16 cellular contexts compared by ENCODE assay signal in genomic region chr11:111081021-111081511, GRCh38.
DNase-seq lines count a peak whose midpoint lies in the region; ATAC-seq and TF ChIP-seq lines count a peak whose summit lies in the region.
"Had no signal": no experiment of that assay in that cellular context is flagged by ENCODE, and none has a peak within 500 bp of the region (broad histone marks: within the 10 kb centered on the region; RNA-seq: fewer than 3 reads in every experiment).

No MANE protein-coding gene starts in this region.

- TF ChIP-seq POLR2A in thyroid gland (IDR thresholded peaks at IDR 0.05) = no peak

- H3K4me1 ChIP-seq in thyroid gland = peaks cover 13 to 18% of the 10 kb centered on the region in 2 donors
- H3K4me1 ChIP-seq in lower lobe of right lung = no peaks in the 10 kb centered on the region
- H3K4me1 ChIP-seq: heart left ventricle had no signal

- H3K27ac ChIP-seq in thyroid gland (peak overlapping the region; percentile 21 to 54 (median 50)), lower lobe of right lung (no peak overlapping the region)
- H3K27ac ChIP-seq: heart left ventricle, skin epidermis had no signal

- DNase-seq in NCI-H748 (lab: John Stamatoyannopoulos, UW; ENCODE audit: unreplicated experiment) (peak; percentile 3), NCI-H748 treated with DMSO at 0.1 percent for 48 hours (lab: John Stamatoyannopoulos, UW) (no peak), amniotic epithelial cell (ENCODE audit: low read depth) (peak; percentile 35), left kidney (ENCODE audit: low read depth, low spot score) (peak; percentile 74), thyroid gland (peak; percentile 54 to 72), lower lobe of right lung (no peak), EL (no peak)
- DNase-seq in stimulated activated naive CD4-positive, alpha-beta T cell treated with Interleukin-2 at 50 U/mL for 16 hours (lab: John Stamatoyannopoulos, UW) = no peak
- DNase-seq: activated CD4-positive, alpha-beta T cell treated with anti-CD3 and anti-CD28 coated beads, Interleukin-2, amount 10 ng/mL, durations not matched to agents 24 days and 14 days; activated naive CD8-positive, alpha-beta T cell treated with anti-CD3 and anti-CD28 coated beads for 36 hours; heart left ventricle; naive thymus-derived CD8-positive, alpha-beta T cell; NCI-H1105 treated with DMSO at 0.1 percent for 48 hours; stimulated activated naive B cell treated with anti-CD40 and anti-IgM and Interleukin-4, amounts not matched to agents 10 μg/mL and 1 μg/mL and 100 μg/mL, for 72 hours had no signal

- TF ChIP-seq CTCF in thyroid gland (IDR thresholded peaks at IDR 0.05) (no peak), lower lobe of right lung (IDR thresholded peaks at IDR 0.05) (no peak)

- H3K4me3 ChIP-seq in thyroid gland (replicated peaks in 1 of 3) (no peak overlapping the region), lower lobe of right lung (no peak overlapping the region)
- H3K4me3 ChIP-seq: heart left ventricle, skin epidermis had no signal

- intact Hi-C loops in thyroid gland (cut with DNase I) (no loop called here), lower lobe of right lung (cut with DNase I) (no loop called here)

- H3K36me3 ChIP-seq in thyroid gland = no peaks in the 10 kb centered on the region
- H3K36me3 ChIP-seq in lower lobe of right lung = no peaks in the 10 kb centered on the region
- H3K36me3 ChIP-seq: heart left ventricle had no signal

- no peak for ATAC-seq in lower lobe of right lung
- ATAC-seq: heart left ventricle; left lobe of liver; naive thymus-derived CD8-positive, alpha-beta T cell; stimulated activated naive B cell treated with anti-CD40 and anti-IgM and Interleukin-4, amounts not matched to agents 10 μg/mL and 1 μg/mL and 100 μg/mL, for 72 hours had no signal

- WGBS in thyroid gland, 2 donors = 44 to 45% methylated on average over 3 of the region's 3 CpGs

- H3K9me3 ChIP-seq in thyroid gland = no peaks in the 10 kb centered on the region
- no peaks in the 10 kb centered on the region for H3K9me3 ChIP-seq in lower lobe of right lung
- H3K9me3 ChIP-seq: heart left ventricle had no signal

- no peaks in the 10 kb centered on the region for H3K27me3 ChIP-seq in thyroid gland
- no peaks in the 10 kb centered on the region for H3K27me3 ChIP-seq in lower lobe of right lung (ENCODE audit: low read depth)
- H3K27me3 ChIP-seq: heart left ventricle had no signal

Comparison
In these comparisons a context has a peak if more than half of its experiments do, and no peak if none do; other contexts are left out.
1. DNase-seq: peak in NCI-H748 (single experiment), amniotic epithelial cell (single experiment), left kidney (single experiment) and thyroid gland (2 of 2); none in NCI-H748 treated with DMSO at 0.1 percent for 48 hours (single experiment), lower lobe of right lung (single experiment), EL (single experiment) and stimulated activated naive CD4-positive, alpha-beta T cell treated with Interleukin-2 at 50 U/mL for 16 hours (single experiment).